Comparison of ENCODE assay signal across 19 cellular contexts in the genomic region with DNA sequence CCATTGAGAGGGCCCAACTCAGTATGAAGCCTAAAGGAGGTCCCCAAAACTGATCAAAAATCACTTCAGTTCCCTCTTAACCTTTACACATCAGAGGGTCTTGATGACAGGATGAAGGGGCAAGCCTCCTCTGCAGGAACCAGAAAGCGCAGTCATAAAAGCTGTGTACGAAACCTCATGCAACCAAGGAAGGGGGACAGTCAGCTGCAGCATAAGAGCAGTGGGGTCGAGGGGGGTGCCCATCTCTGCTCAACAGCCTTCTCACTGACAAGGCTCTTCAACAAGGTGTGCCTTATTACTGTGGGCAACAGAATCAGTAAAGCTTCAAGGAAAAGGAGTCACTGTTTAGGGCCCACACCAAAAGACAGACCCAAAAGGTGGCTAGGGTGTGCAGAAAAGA. TPM values are rescaled to one million over a fixed set of nuclear protein-coding genes. Genes with fewer than 3 reads are reported as not detected.
A peak's percentile ranks its signal among the peaks of the same experiment; 100 is the strongest.
DNase-seq lines count a peak whose midpoint lies in the region; ATAC-seq and TF ChIP-seq lines count a peak whose summit lies in the region.
"Had no signal": no experiment of that assay in that cellular context is flagged by ENCODE, and none has a peak within 500 bp of the region (broad histone marks: within the 10 kb centered on the region; RNA-seq: fewer than 3 reads in every experiment).

No MANE protein-coding gene starts in this region.

- no peak overlapping the region for H3K27ac Mint-ChIP-seq in natural killer cell treated with Interleukin-12 subunit alpha and Interleukin-12 subunit beta and Interleukin-15 and Interleukin-18, amount 100 ng/mL, for 72 hours
- H3K27ac Mint-ChIP-seq in natural killer cell (no peak overlapping the region), chondrocyte (ENCODE audit: unreplicated experiment) (no peak overlapping the region)
- H3K27ac Mint-ChIP-seq: B cell had no signal

- ATAC-seq in natural killer cell treated with Interleukin-12 subunit alpha and Interleukin-12 subunit beta and Interleukin-15 and Interleukin-18, amount 100 ng/mL, for 72 hours = no peak
- ATAC-seq in natural killer cell (no peak), HG03039 (IDR thresholded peaks at IDR 0.05; ENCODE audit: unreplicated experiment) (no peak)

- no peaks in the 10 kb centered on the region for H3K27me3 Mint-ChIP-seq in natural killer cell treated with Interleukin-12 subunit alpha and Interleukin-12 subunit beta and Interleukin-15 and Interleukin-18, amount 100 ng/mL, for 72 hours
- H3K27me3 Mint-ChIP-seq in natural killer cell (ENCODE audit: low read depth in 2 of 2) = no peaks in the 10 kb centered on the region
- no peaks in the 10 kb centered on the region for H3K27me3 Mint-ChIP-seq in chondrocyte (ENCODE audit: low read depth)
- H3K27me3 Mint-ChIP-seq: B cell; CD4-positive, alpha-beta memory T cell had no signal

- peak overlapping the region; percentile 49 for H3K9ac ChIP-seq in Loucy (ENCODE audit: low read depth, low read length, poor library complexity, severe bottlenecking)

- H2AFZ ChIP-seq in Loucy (ENCODE audit: low read length) = no peak overlapping the region

- no peaks in the 10 kb centered on the region for H3F3A ChIP-seq in Loucy (ENCODE audit: low read depth)

- H3K27me3 ChIP-seq in Loucy (ENCODE audit: insufficient read depth, low read length, poor library complexity, severe bottlenecking) (no peaks in the 10 kb centered on the region), spleen (replicated peaks in 1 of 7) (no peaks in the 10 kb centered on the region)
- H3K27me3 ChIP-seq: BLaER1 treated with 17β-estradiol and CSF1 and Interleukin-3, amounts not matched to agents 10 nM and 100 nM had no signal

- H3K9me2 ChIP-seq in Loucy (replicated peaks; ENCODE audit: low read depth, low read length) = no peaks in the 10 kb centered on the region

- WGBS in spleen, 5 donors = 84 to 97% (median 95%) methylated on average over 3 of the region's 3 CpGs

- H3K4me3 ChIP-seq in Loucy (ENCODE audit: low read length, poor library complexity, severe bottlenecking) (no peak overlapping the region), spleen (no peak overlapping the region)
- H3K4me3 ChIP-seq: BLaER1 treated with 17β-estradiol and CSF1 and Interleukin-3, amounts not matched to agents 10 nM and 100 nM had no signal

- no peaks in the 10 kb centered on the region for H3K9me3 Mint-ChIP-seq in natural killer cell treated with Interleukin-12 subunit alpha and Interleukin-12 subunit beta and Interleukin-15 and Interleukin-18, amount 100 ng/mL, for 72 hours
- no peaks in the 10 kb centered on the region for H3K9me3 Mint-ChIP-seq in natural killer cell
- no peaks in the 10 kb centered on the region for H3K9me3 Mint-ChIP-seq in chondrocyte (ENCODE audit: low read depth)
- H3K9me3 Mint-ChIP-seq: CD4-positive, alpha-beta memory T cell had no signal

- H3K36me3 Mint-ChIP-seq in natural killer cell treated with Interleukin-12 subunit alpha and Interleukin-12 subunit beta and Interleukin-15 and Interleukin-18, amount 100 ng/mL, for 72 hours = no peaks in the 10 kb centered on the region
- H3K36me3 Mint-ChIP-seq in natural killer cell (no peaks in the 10 kb centered on the region), chondrocyte (ENCODE audit: low read depth) (peaks cover 2% of the 10 kb centered on the region)

- intact Hi-C loops in natural killer cell (cut with micrococcal nuclease) = no loop called here
- intact Hi-C loops in spleen (cut with DNase I; ENCODE audit: low total_unique reads) = no loop called here

- no peak overlapping the region for H3K27ac ChIP-seq in spleen
- H3K27ac ChIP-seq: 22Rv1 had no signal

- peaks cover 39% of the 10 kb centered on the region for H3K79me2 ChIP-seq in Loucy (ENCODE audit: insufficient read depth, low read length)

- H3K36me3 ChIP-seq in Loucy (ENCODE audit: insufficient read depth, low read length) (peaks cover 42% of the 10 kb centered on the region; the same call in 1 of the 2 replicates), spleen (peaks cover 0 to 46% (median 0%) of the 10 kb centered on the region in 6 donors)

- H4K20me1 ChIP-seq in Loucy (ENCODE audit: insufficient read depth, low read length, poor library complexity, severe bottlenecking) = peaks cover 4% of the 10 kb centered on the region

- H3K9me3 ChIP-seq in Loucy (ENCODE audit: insufficient read depth, low read depth, low read length) (no peaks in the 10 kb centered on the region), spleen (no peaks in the 10 kb centered on the region)
- H3K9me3 ChIP-seq: BLaER1 treated with 17β-estradiol and CSF1 and Interleukin-3, amounts not matched to agents 10 nM and 100 nM had no signal

- peak; percentile 12 for DNase-seq in natural killer cell treated with Interleukin-12 subunit alpha and Interleukin-12 subunit beta and Interleukin-15 and Interleukin-18, amount 100 ng/mL, for 72 hours (ENCODE audit: low spot score)
- DNase-seq in natural killer cell (no peak), chondrocyte (ENCODE audit: low spot score) (peak; percentile 37), spleen (peak; percentile 32), hypothalamus (lab: John Stamatoyannopoulos, UW) (no peak), HUDEP-2 (lab: John Stamatoyannopoulos, UW; ENCODE audit: unreplicated experiment in 76 of 76) (no peak)
- DNase-seq: Calu3; CD4-positive, alpha-beta memory T cell; COR-L47; DMS53; DMS79 treated with DMSO at 0.1 percent for 48 hours; GF-D8; GOT3; HCEC 1CT had no signal

- peaks cover 9 to 11% of the 10 kb centered on the region in 2 donors for H3K4me1 Mint-ChIP-seq in natural killer cell treated with Interleukin-12 subunit alpha and Interleukin-12 subunit beta and Interleukin-15 and Interleukin-18, amount 100 ng/mL, for 72 hours (ENCODE audit: low read depth in 2 of 2)
- H3K4me1 Mint-ChIP-seq in natural killer cell = peaks cover 10 to 14% of the 10 kb centered on the region in 2 donors
- peaks cover 13% of the 10 kb centered on the region for H3K4me1 Mint-ChIP-seq in chondrocyte (ENCODE audit: low read depth)

- no peak overlapping the region for H3K4me3 Mint-ChIP-seq in natural killer cell treated with Interleukin-12 subunit alpha and Interleukin-12 subunit beta and Interleukin-15 and Interleukin-18, amount 100 ng/mL, for 72 hours
- H3K4me3 Mint-ChIP-seq in natural killer cell (no peak overlapping the region), chondrocyte (ENCODE audit: unreplicated experiment) (no peak overlapping the region)
- H3K4me3 Mint-ChIP-seq: B cell; CD4-positive, alpha-beta memory T cell had no signal

- no peak for TF ChIP-seq POLR2A in spleen (IDR thresholded peaks at IDR 0.05)

- H3K4me2 ChIP-seq in Loucy (ENCODE audit: low read depth, low read length, poor library complexity, severe bottlenecking) = peak overlapping the region; percentile 28
- H3K4me2 ChIP-seq: BLaER1 treated with 17β-estradiol and CSF1 and Interleukin-3, amounts not matched to agents 10 nM and 100 nM had no signal

- H3K4me1 ChIP-seq in Loucy (ENCODE audit: insufficient read depth, low read length, poor library complexity, severe bottlenecking) (peaks cover 22% of the 10 kb centered on the region), spleen (peaks cover 6 to 26% (median 17%) of the 10 kb centered on the region in 6 donors)

- TF ChIP-seq CTCF in natural killer cell (IDR thresholded peaks at IDR 0.05) = no peak
- no peak for TF ChIP-seq CTCF in Loucy (conservative IDR thresholded peaks at IDR 0.05; ENCODE audit: low read length)
- TF ChIP-seq CTCF in chondrocyte (IDR thresholded peaks at IDR 0.05) = no peak
- no peak for TF ChIP-seq CTCF in spleen (IDR thresholded peaks at IDR 0.05 in 8 of 11, conservative IDR thresholded peaks at IDR 0.05 in 3 of 11)

RNA-seq across cellular contexts. Expression of gene POC1A, which starts 3.9 kb away (rescaled TPM):
- total RNA-seq in natural killer cell treated with Interleukin-12 subunit alpha and Interleukin-12 subunit beta and Interleukin-15 and Interleukin-18, amount 100 ng/mL, for 72 hours = 10 to 100 TPM; 14.9 to 35.3 TPM
- total RNA-seq in natural killer cell (1 to 10 TPM; 1.3 to 2.6 (median 2.4) TPM), chondrocyte (5.3 to 5.7 TPM (median 5.5 TPM) in 3 replicates), spleen (1 to 10 TPM; 1.6 to 4.4 (median 2.5) TPM)
- polyA plus RNA-seq in spleen = 1 to 10 TPM; 2.4 to 3.2 (median 3.2) TPM

RNA-seq across cellular contexts. Expression of gene ALAS1, which starts 47.6 kb away (rescaled TPM):
- total RNA-seq in natural killer cell treated with Interleukin-12 subunit alpha and Interleukin-12 subunit beta and Interleukin-15 and Interleukin-18, amount 100 ng/mL, for 72 hours = 100 to 1,000 TPM in 1 of 2 donors, 10 to 100 TPM in 1; 93.6 to 121 TPM
- total RNA-seq in natural killer cell (10 to 100 TPM; 17.0 to 34.5 (median 33.4) TPM), chondrocyte (37.5 to 39.8 TPM (median 38.3 TPM) in 3 replicates), spleen (10 to 100 TPM; 25.3 to 40.8 (median 33.8) TPM)
- polyA plus RNA-seq in spleen = 10 to 100 TPM; 13.0 to 25.3 (median 15.4) TPM

Comparison
In these comparisons a context has a peak if more than half of its experiments do, and no peak if none do; other contexts are left out.
1. DNase-seq: peak in natural killer cell treated with Interleukin-12 subunit alpha and Interleukin-12 subunit beta and Interleukin-15 and Interleukin-18, amount 100 ng/mL, for 72 hours (single experiment), chondrocyte (single experiment) and spleen (single experiment); none in natural killer cell (single experiment), hypothalamus (0 of 51) and HUDEP-2 (0 of 76).